In the genomic region with DNA sequence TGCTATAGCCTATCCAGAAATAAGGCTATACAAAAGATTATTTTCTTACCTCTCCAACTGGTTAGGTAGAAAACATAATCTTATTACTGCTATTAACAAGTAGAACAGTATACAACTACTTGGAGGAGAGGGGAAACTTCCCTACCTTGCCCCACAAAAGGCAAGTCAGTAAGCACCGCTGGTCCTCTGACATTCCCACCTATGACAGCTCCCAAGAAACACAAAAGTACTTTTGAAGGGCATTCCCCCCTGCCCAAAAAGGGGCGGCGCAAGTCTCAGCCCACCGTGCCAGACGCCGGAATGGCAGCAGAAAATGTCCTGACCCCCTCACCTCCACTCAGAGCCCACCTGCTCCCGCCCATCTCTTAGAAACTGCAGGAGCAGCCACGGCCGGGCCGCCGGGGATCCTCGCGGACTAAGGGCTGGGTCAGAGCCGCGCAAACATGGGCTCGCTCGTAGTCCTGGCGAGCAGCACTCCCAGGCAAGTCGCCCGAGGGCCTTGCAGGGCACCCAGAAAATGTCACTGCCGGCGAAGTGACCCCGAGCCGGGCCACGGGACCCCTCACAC, we compare ENCODE assay signal across 7 cellular contexts. TPM values are rescaled to one million over a fixed set of nuclear protein-coding genes. Genes with fewer than 3 reads are reported as not detected.
A peak's percentile ranks its signal among the peaks of the same experiment; 100 is the strongest.
DNase-seq lines count a peak whose midpoint lies in the region; ATAC-seq, FAIRE-seq and TF ChIP-seq lines count a peak whose summit lies in the region.

No MANE protein-coding gene starts in this region.

- no peaks in the 10 kb centered on the region for H3K9me3 ChIP-seq in HUES64 (ENCODE audit: insufficient read depth, low read depth, low read length)
- no peaks in the 10 kb centered on the region for H3K9me3 ChIP-seq in astrocyte (ENCODE audit: insufficient read depth, low read depth, low read length)
- no peaks in the 10 kb centered on the region for H3K9me3 ChIP-seq in iPS-18c (ENCODE audit: control insufficient read depth, insufficient read depth, low read length)
- no peaks in the 10 kb centered on the region for H3K9me3 ChIP-seq in spleen

- peak overlapping the region; percentile 68 for H3K27ac Mint-ChIP-seq in astrocyte (ENCODE audit: unreplicated experiment)

- H3K36me3 Mint-ChIP-seq in astrocyte (ENCODE audit: low read depth, unreplicated experiment), result no peaks in the 10 kb centered on the region

- peaks cover 10% of the 10 kb centered on the region for H4K20me1 ChIP-seq in astrocyte (ENCODE audit: insufficient read depth, low read length)

- H3K4me1 ChIP-seq in HUES64 (ENCODE audit: insufficient read depth, low read length), result peaks cover 27% of the 10 kb centered on the region
- H3K4me1 ChIP-seq in astrocyte (ENCODE audit: insufficient read depth, low read length), result peaks cover 11% of the 10 kb centered on the region
- peaks cover 0 to 48% (median 34%) of the 10 kb centered on the region in 6 donors for H3K4me1 ChIP-seq in spleen

- peak; percentile 33 for ATAC-seq in GM21515 (IDR thresholded peaks at IDR 0.05; ENCODE audit: unreplicated experiment)

- peak overlapping the region; percentile 97 for H3K4me2 ChIP-seq in astrocyte (ENCODE audit: low read length)

- H3K36me3 ChIP-seq in HUES64 (ENCODE audit: insufficient read depth, low read length) (peaks cover 34% of the 10 kb centered on the region), astrocyte (ENCODE audit: insufficient read depth, low read length) (no peaks in the 10 kb centered on the region), spleen (peaks cover 0 to 15% (median 0%) of the 10 kb centered on the region in 6 donors)

- DNase-seq in GM12864 (ENCODE audit: low read depth) (peak; percentile 2), astrocyte (ENCODE audit: low read depth) (no peak), spleen (no peak), NCI-H345 (lab: John Stamatoyannopoulos, UW) (no peak)

- H3K27me3 Mint-ChIP-seq in astrocyte (ENCODE audit: low read depth, unreplicated experiment), result no peaks in the 10 kb centered on the region

- no peak for FAIRE-seq in astrocyte (lab: Jason Lieb, UNC)

- under 1% methylated on average over 25 of the region's 25 CpGs for WGBS in HUES64
- 0 to 1% (median 0%) methylated on average over 5 to 25 of the region's 25 CpGs for WGBS in spleen, 5 donors

- peaks cover 51% of the 10 kb centered on the region for H3K79me2 ChIP-seq in astrocyte (ENCODE audit: insufficient read depth, low read length)

- peak overlapping the region; percentile 99 for H3K4me3 Mint-ChIP-seq in astrocyte (ENCODE audit: unreplicated experiment)

- H3K4me1 Mint-ChIP-seq in astrocyte (ENCODE audit: low read depth, unreplicated experiment), result peaks cover 6% of the 10 kb centered on the region

- H3K9ac ChIP-seq in HUES64 (ENCODE audit: low read depth, low read length) (peak overlapping the region; percentile 91), astrocyte (ENCODE audit: low read length) (peak overlapping the region; percentile 89)

- H2AFZ ChIP-seq in astrocyte (ENCODE audit: low read depth, low read length), result peak overlapping the region; percentile 97

- H3K27me3 ChIP-seq in HUES64 (ENCODE audit: insufficient read depth, low read length) (no peaks in the 10 kb centered on the region), astrocyte (ENCODE audit: insufficient read depth, low read length) (no peaks in the 10 kb centered on the region), spleen (replicated peaks in 1 of 7) (no peaks in the 10 kb centered on the region)

- intact Hi-C loops in spleen (cut with DNase I; ENCODE audit: low total_unique reads), result no loop called here

- peak overlapping the region; percentile 79 for H3K27ac ChIP-seq in HUES64 (ENCODE audit: low read depth, low read length)
- H3K27ac ChIP-seq in astrocyte (ENCODE audit: low read depth, low read length), result peak overlapping the region; percentile 69
- peak overlapping the region; percentile 52 to 88 (median 80) for H3K27ac ChIP-seq in spleen

- peak overlapping the region; percentile 99 for H3K4me3 ChIP-seq in GM12864 (ENCODE audit: low read depth, low read length)
- peak overlapping the region; percentile 86 for H3K4me3 ChIP-seq in HUES64 (ENCODE audit: low read length)
- peak overlapping the region; percentile 88 for H3K4me3 ChIP-seq in astrocyte (ENCODE audit: insufficient read depth, low read depth, low read length)
- peak overlapping the region; percentile 95 for H3K4me3 ChIP-seq in iPS-18c (ENCODE audit: insufficient read depth, low read depth, low read length)
- H3K4me3 ChIP-seq in spleen, result peak overlapping the region; percentile 75 to 99 (median 94)

- no peaks in the 10 kb centered on the region for H3K9me3 Mint-ChIP-seq in astrocyte (ENCODE audit: unreplicated experiment)

- no peak for TF ChIP-seq POLR2A in spleen (IDR thresholded peaks at IDR 0.05)

- TF ChIP-seq CTCF in GM12864 (IDR thresholded peaks at IDR 0.05; ENCODE audit: low read depth, low read length, missing control alignments) (no peak), astrocyte (IDR thresholded peaks at IDR 0.05; ENCODE audit: insufficient read depth, low read depth, low read length) (no peak), spleen (IDR thresholded peaks at IDR 0.05 in 8 of 11, conservative IDR thresholded peaks at IDR 0.05 in 3 of 11) (no peak)

RNA-seq across cellular contexts. Expression of a gene that starts 0.4 kb away (rescaled TPM):
- polyA plus RNA-seq in HUES64 (2013, experiment 1 of 2), result 52.6 TPM
- polyA plus RNA-seq in HUES64 (2013, experiment 2 of 2), result 58.3 TPM
- 35.4 and 41.7 TPM in 2 replicates for total RNA-seq in astrocyte
- 10 to 100 TPM; 27.9 to 49.6 (median 36.6) TPM for total RNA-seq in spleen
- 10 to 100 TPM; 14.4 to 22.3 (median 21.5) TPM for polyA plus RNA-seq in spleen

RNA-seq across cellular contexts. Expression of a gene that starts 36.9 kb away (rescaled TPM):
- 54.5 TPM for polyA plus RNA-seq in HUES64 (2013, experiment 1 of 2)
- polyA plus RNA-seq in HUES64 (2013, experiment 2 of 2), result 55.9 TPM
- total RNA-seq in astrocyte, result 11.8 and 15.2 TPM in 2 replicates
- total RNA-seq in spleen, result 1 to 10 TPM; 4.5 to 9.4 (median 5.6) TPM
- 1 to 10 TPM; 4.6 to 9.0 (median 6.0) TPM for polyA plus RNA-seq in spleen
